In genomic region chr11:58900479-58901420, GRCh38 we compare ENCODE assay signal across 8 cellular contexts. TPM values are rescaled to one million over a fixed set of nuclear protein-coding genes. Genes with fewer than 3 reads are reported as not detected.
A peak's percentile ranks its signal among the peaks of the same experiment; 100 is the strongest.
DNase-seq lines count a peak whose midpoint lies in the region; ATAC-seq and TF ChIP-seq lines count a peak whose summit lies in the region.

No MANE protein-coding gene starts in this region.

- WGBS in liver = 22% methylated on average over 36 of the region's 36 CpGs
- 40% methylated on average over 36 of the region's 36 CpGs for WGBS in suprapubic skin

- ATAC-seq in HG02973 (IDR thresholded peaks at IDR 0.05; ENCODE audit: unreplicated experiment) = peak; percentile 50
- no peak for ATAC-seq in HG02678 (IDR thresholded peaks at IDR 0.05; ENCODE audit: unreplicated experiment)

- H3K27me3 ChIP-seq in colonic mucosa (no peaks in the 10 kb centered on the region), liver (ENCODE audit: control insufficient read depth in 4 of 4, insufficient read depth in 4 of 4, low read length in 3 of 4) (peaks cover 0 to 3% (median 0%) of the 10 kb centered on the region in 4 donors), suprapubic skin (peaks cover 5% of the 10 kb centered on the region)

- peak; percentile 82 for DNase-seq in activated CD4-positive, alpha-beta T cell treated with anti-CD3 and anti-CD28 coated beads, Interleukin-2, amount 10 ng/mL, durations not matched to agents 24 days and 14 days
- DNase-seq in activated CD4-positive, alpha-beta T cell treated with anti-CD3 and anti-CD28 coated beads for 4 hours = no peak
- DNase-seq in OCI-M1 (lab: John Stamatoyannopoulos, UW) = peak; percentile 82
- peak; percentile 90 for DNase-seq in colonic mucosa
- DNase-seq in suprapubic skin (ENCODE audit: low spot score in 2 of 2) = peak in 1 of 2 donors; percentile 74

- H3K9me3 Mint-ChIP-seq in activated CD4-positive, alpha-beta T cell treated with anti-CD3 and anti-CD28 coated beads, Interleukin-2, amount 10 ng/mL, durations not matched to agents 24 days and 14 days = no peaks in the 10 kb centered on the region

- intact Hi-C loops in activated CD4-positive, alpha-beta T cell treated with anti-CD3 and anti-CD28 coated beads, Interleukin-2, amount 10 ng/mL, durations not matched to agents 24 days and 14 days (cut with micrococcal nuclease) = loop anchor here (5.0 kb wide), 1 partner anchor 248 kb away; no protein-coding TSS in a partner anchor
- intact Hi-C loops in colonic mucosa (cut with DNase I) = no loop called here

- no peaks in the 10 kb centered on the region for H3K36me3 ChIP-seq in colonic mucosa
- H3K36me3 ChIP-seq in liver (ENCODE audit: control insufficient read depth in 4 of 4, insufficient read depth in 3 of 4, low read depth in 1 of 4, low read length in 3 of 4) = no peaks in the 10 kb centered on the region
- no peaks in the 10 kb centered on the region for H3K36me3 ChIP-seq in suprapubic skin

- no peaks in the 10 kb centered on the region for H3K4me1 Mint-ChIP-seq in activated CD4-positive, alpha-beta T cell treated with anti-CD3 and anti-CD28 coated beads, Interleukin-2, amount 10 ng/mL, durations not matched to agents 24 days and 14 days

- H3K9me3 ChIP-seq in colonic mucosa (no peaks in the 10 kb centered on the region), liver (ENCODE audit: control insufficient read depth in 4 of 4, low read length in 3 of 4) (no peaks in the 10 kb centered on the region), suprapubic skin (no peaks in the 10 kb centered on the region)

- H3K9ac ChIP-seq in colonic mucosa (ENCODE audit: low read depth in 2 of 2, low read length in 2 of 2) (no peak overlapping the region), liver (ENCODE audit: low read depth in 1 of 2, low read length in 2 of 2) (no peak overlapping the region)

- H3K27me3 Mint-ChIP-seq in activated CD4-positive, alpha-beta T cell treated with anti-CD3 and anti-CD28 coated beads, Interleukin-2, amount 10 ng/mL, durations not matched to agents 24 days and 14 days = peaks cover 37% of the 10 kb centered on the region

- no peak overlapping the region for H3K4me3 Mint-ChIP-seq in activated CD4-positive, alpha-beta T cell treated with anti-CD3 and anti-CD28 coated beads, Interleukin-2, amount 10 ng/mL, durations not matched to agents 24 days and 14 days

- no peak for TF ChIP-seq EP300 in suprapubic skin (IDR thresholded peaks at IDR 0.05)

- TF ChIP-seq POLR2A in suprapubic skin (IDR thresholded peaks at IDR 0.05) = no peak

- H3K4me1 ChIP-seq in colonic mucosa (no peaks in the 10 kb centered on the region), liver (ENCODE audit: control insufficient read depth in 4 of 4, insufficient read depth in 4 of 4, low read length in 3 of 4) (peaks cover 2 to 9% (median 5%) of the 10 kb centered on the region in 4 donors), suprapubic skin (peaks cover 10% of the 10 kb centered on the region)

- peak; percentile 16 for TF ChIP-seq CTCF in colonic mucosa (IDR thresholded peaks at IDR 0.05)
- peak; percentile 77 for TF ChIP-seq CTCF in liver (IDR thresholded peaks at IDR 0.05; ENCODE audit: low read depth, low read length, missing input control)
- peak; percentile 25 to 52 for TF ChIP-seq CTCF in suprapubic skin (IDR thresholded peaks at IDR 0.05)

- peak; percentile 90 to 95 for TF ChIP-seq RAD21 in liver (IDR thresholded peaks at IDR 0.05)

- H3K4me3 ChIP-seq in colonic mucosa (no peak overlapping the region), liver (ENCODE audit: low read depth in 1 of 3, low read length in 3 of 3) (peak overlapping the region in 1 of 3 donors; percentile 13), suprapubic skin (no peak overlapping the region)

- no peaks in the 10 kb centered on the region for H3K36me3 Mint-ChIP-seq in activated CD4-positive, alpha-beta T cell treated with anti-CD3 and anti-CD28 coated beads, Interleukin-2, amount 10 ng/mL, durations not matched to agents 24 days and 14 days (ENCODE audit: low read depth)

- no peak overlapping the region for H3K27ac Mint-ChIP-seq in activated CD4-positive, alpha-beta T cell treated with anti-CD3 and anti-CD28 coated beads, Interleukin-2, amount 10 ng/mL, durations not matched to agents 24 days and 14 days

- H3K27ac ChIP-seq in colonic mucosa (no peak overlapping the region), liver (ENCODE audit: low read depth in 1 of 2, low read length in 2 of 2) (no peak overlapping the region), suprapubic skin (no peak overlapping the region)

TF ChIP-seq in liver, 16 proteins besides CTCF, POLR2A, EP300 and RAD21:
- TF ChIP-seq FOXA2 (IDR thresholded peaks at IDR 0.05) = no peak
- TF ChIP-seq FOXA1 (IDR thresholded peaks at IDR 0.05) = no peak
- TF ChIP-seq, protein P1, sequence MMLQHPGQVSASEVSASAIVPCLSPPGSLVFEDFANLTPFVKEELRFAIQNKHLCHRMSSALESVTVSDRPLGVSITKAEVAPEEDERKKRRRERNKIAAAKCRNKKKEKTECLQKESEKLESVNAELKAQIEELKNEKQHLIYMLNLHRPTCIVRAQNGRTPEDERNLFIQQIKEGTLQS (IDR thresholded peaks at IDR 0.05) = no peak
- TF ChIP-seq, protein P2, sequence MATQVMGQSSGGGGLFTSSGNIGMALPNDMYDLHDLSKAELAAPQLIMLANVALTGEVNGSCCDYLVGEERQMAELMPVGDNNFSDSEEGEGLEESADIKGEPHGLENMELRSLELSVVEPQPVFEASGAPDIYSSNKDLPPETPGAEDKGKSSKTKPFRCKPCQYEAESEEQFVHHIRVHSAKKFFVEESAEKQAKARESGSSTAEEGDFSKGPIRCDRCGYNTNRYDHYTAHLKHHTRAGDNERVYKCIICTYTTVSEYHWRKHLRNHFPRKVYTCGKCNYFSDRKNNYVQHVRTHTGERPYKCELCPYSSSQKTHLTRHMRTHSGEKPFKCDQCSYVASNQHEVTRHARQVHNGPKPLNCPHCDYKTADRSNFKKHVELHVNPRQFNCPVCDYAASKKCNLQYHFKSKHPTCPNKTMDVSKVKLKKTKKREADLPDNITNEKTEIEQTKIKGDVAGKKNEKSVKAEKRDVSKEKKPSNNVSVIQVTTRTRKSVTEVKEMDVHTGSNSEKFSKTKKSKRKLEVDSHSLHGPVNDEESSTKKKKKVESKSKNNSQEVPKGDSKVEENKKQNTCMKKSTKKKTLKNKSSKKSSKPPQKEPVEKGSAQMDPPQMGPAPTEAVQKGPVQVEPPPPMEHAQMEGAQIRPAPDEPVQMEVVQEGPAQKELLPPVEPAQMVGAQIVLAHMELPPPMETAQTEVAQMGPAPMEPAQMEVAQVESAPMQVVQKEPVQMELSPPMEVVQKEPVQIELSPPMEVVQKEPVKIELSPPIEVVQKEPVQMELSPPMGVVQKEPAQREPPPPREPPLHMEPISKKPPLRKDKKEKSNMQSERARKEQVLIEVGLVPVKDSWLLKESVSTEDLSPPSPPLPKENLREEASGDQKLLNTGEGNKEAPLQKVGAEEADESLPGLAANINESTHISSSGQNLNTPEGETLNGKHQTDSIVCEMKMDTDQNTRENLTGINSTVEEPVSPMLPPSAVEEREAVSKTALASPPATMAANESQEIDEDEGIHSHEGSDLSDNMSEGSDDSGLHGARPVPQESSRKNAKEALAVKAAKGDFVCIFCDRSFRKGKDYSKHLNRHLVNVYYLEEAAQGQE (IDR thresholded peaks at IDR 0.05) = no peak
- TF ChIP-seq MAX (IDR thresholded peaks at IDR 0.05) = no peak
- no peak for TF ChIP-seq SP1 (IDR thresholded peaks at IDR 0.05)

RNA-seq across cellular contexts. Expression of gene GLYATL1, which starts 38.5 kb away (rescaled TPM):
- not detected in 2 replicates for total RNA-seq in activated CD4-positive, alpha-beta T cell treated with anti-CD3 and anti-CD28 coated beads, Interleukin-2, amount 10 ng/mL, durations not matched to agents 24 days and 14 days
- total RNA-seq in colonic mucosa (1 to 10 TPM in 1 of 2 donors, under 1 TPM in 1; 0.72 to 1.6 TPM), liver (100 to 1,000 TPM in 1 of 2 donors, 10 to 100 TPM in 1; 64.9 to 622 TPM), suprapubic skin (1 to 10 TPM in 3 of 4 donors, not detected in 1; 2.4 to 6.1 (median 3.5) TPM)
- polyA plus RNA-seq in liver = 100 to 1,000 TPM; 246 to 248 TPM

RNA-seq across cellular contexts. Expression of gene GLYATL2, which starts 56.2 kb away (rescaled TPM):
- total RNA-seq in activated CD4-positive, alpha-beta T cell treated with anti-CD3 and anti-CD28 coated beads, Interleukin-2, amount 10 ng/mL, durations not matched to agents 24 days and 14 days = not detected in 2 replicates
- total RNA-seq in colonic mucosa (under 1 TPM in 1 of 2 donors, not detected in 1; 0.22 TPM), liver (not detected), suprapubic skin (1 to 10 TPM in 2 of 4 donors, under 1 TPM in 1, not detected in 1; 0.87 to 8.6 (median 3.9) TPM)
- not detected for polyA plus RNA-seq in liver

Comparison
In these comparisons a context has a peak if more than half of its experiments do, and no peak if none do; other contexts are left out.
1. DNase-seq: peak in activated CD4-positive, alpha-beta T cell treated with anti-CD3 and anti-CD28 coated beads, Interleukin-2, amount 10 ng/mL, durations not matched to agents 24 days and 14 days (single experiment), OCI-M1 (single experiment) and colonic mucosa (single experiment); none in activated CD4-positive, alpha-beta T cell treated with anti-CD3 and anti-CD28 coated beads for 4 hours (0 of 2).
2. CTCF ChIP-seq: peak in every context shown above with its lines; median percentile 77 in liver; 38 in suprapubic skin; 16 in colonic mucosa.
3. RNA of gene GLYATL1, which starts 38.5 kb away (total RNA-seq): 64.9 to 622 TPM in liver; 2.4 to 6.1 TPM in suprapubic skin, 0.72 to 1.6 TPM in colonic mucosa and not detected in activated CD4-positive, alpha-beta T cell treated with anti-CD3 and anti-CD28 coated beads, Interleukin-2, amount 10 ng/mL, durations not matched to agents 24 days and 14 days; every median in the first group is over 4 times any median in the second.